Comparison of ENCODE assay signal across 2 cellular contexts in genomic region chrY:24569725-24570442, GRCh38. TPM values are rescaled to one million over a fixed set of nuclear protein-coding genes. Genes with fewer than 3 reads are reported as not detected.
"Had no signal": no experiment of that assay in that cellular context is flagged by ENCODE, and none has a peak within 500 bp of the region (broad histone marks: within the 10 kb centered on the region; RNA-seq: fewer than 3 reads in every experiment).

No MANE protein-coding gene starts in this region.

RNA-seq across cellular contexts. Expression of gene BPY2B, which starts 47.9 kb away (rescaled TPM):
- total RNA-seq: G401, GM12878 had no signal
- polyA plus RNA-seq: GM12878 had no signal
